Comparison of ENCODE assay signal across 8 cellular contexts in the genomic region with DNA sequence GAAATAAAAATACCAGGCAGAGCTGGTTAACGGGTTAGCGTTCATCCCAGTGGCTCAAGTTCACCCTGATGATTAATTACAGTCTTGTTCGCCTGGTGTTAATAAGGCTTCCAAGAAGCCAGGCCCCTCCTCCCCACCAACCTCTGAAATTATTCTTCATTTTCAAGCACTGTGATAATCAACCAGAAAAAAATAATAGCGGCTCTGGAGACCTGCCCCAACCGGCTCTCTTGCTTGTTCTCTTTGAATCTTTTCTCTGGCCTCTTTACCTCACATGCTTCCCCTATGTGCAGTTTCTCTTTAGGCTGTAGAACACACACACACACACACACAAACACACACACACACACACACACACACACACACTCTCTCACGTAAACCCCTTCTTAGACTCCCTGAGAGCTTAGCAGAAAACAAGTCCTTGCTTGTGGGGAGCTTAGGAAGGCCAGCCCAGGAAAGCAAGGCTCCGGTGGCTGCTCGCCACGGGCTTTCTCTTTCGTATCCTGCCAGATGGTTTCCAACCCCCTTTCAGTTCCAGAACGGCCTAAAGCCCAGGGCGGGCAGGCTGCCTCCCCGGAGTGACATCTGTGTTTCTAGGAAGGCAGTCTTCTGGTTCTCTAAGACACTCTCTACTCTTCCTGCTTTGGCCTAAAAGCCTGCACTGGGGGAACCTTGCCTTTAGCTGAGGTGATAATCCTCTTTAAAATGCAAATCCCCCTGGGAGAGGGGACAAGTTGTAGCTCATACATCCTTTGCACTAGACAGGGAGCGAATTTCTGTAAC.
DNase-seq lines count a peak whose midpoint lies in the region; ATAC-seq and TF ChIP-seq lines count a peak whose summit lies in the region.

No MANE protein-coding gene starts in this region.

- 0 out of 2 replicates have a peak, but pooled peaks cover 2% of the 10 kb centered on the region for H4K20me1 ChIP-seq in MM.1S (ENCODE audit: insufficient read depth, low read length)

- intact Hi-C loops in upper lobe of right lung (cut with DNase I), result no loop called here

- H2AFZ ChIP-seq in MM.1S (ENCODE audit: low read length), result no peak overlapping the region

- H3K4me3 ChIP-seq in MM.1S (ENCODE audit: low read length) (0 out of 2 replicates have a peak overlapping the region, but pooled peaks have one; percentile 10), fibroblast of the aortic adventitia (ENCODE audit: low read depth, low read length) (no peak overlapping the region), upper lobe of right lung (no peak overlapping the region)

- no peaks in the 10 kb centered on the region for H3K9me3 ChIP-seq in MM.1S (replicated peaks; ENCODE audit: insufficient read depth, low read length)
- H3K9me3 ChIP-seq in upper lobe of right lung, result no peaks in the 10 kb centered on the region

- H3K27me3 ChIP-seq in MM.1S (replicated peaks; ENCODE audit: insufficient read depth, low read length), result peaks cover 35% of the 10 kb centered on the region
- H3K27me3 ChIP-seq in upper lobe of right lung, result no peaks in the 10 kb centered on the region

- peak overlapping the region; percentile 57 for H3K4me2 ChIP-seq in MM.1S (ENCODE audit: low read depth, low read length)

- peaks cover 8% of the 10 kb centered on the region for H3K4me1 Mint-ChIP-seq in activated T-cell treated with anti-CD3 and anti-CD28 coated beads, Interleukin-2, amount 50 U/mL, for 4 hours (ENCODE audit: low read depth)

- no peaks in the 10 kb centered on the region for H3K36me3 Mint-ChIP-seq in activated T-cell treated with anti-CD3 and anti-CD28 coated beads, Interleukin-2, amount 50 U/mL, for 4 hours (ENCODE audit: insufficient read depth)

- no peaks in the 10 kb centered on the region for H3K79me2 ChIP-seq in MM.1S (ENCODE audit: low read length)

- H3K4me3 Mint-ChIP-seq in activated T-cell treated with anti-CD3 and anti-CD28 coated beads, Interleukin-2, amount 50 U/mL, for 4 hours, result no peak overlapping the region

- peaks cover 17% of the 10 kb centered on the region for H3F3A ChIP-seq in MM.1S (ENCODE audit: insufficient read depth, low read length)

- no peaks in the 10 kb centered on the region for H3K36me3 ChIP-seq in MM.1S (replicated peaks; ENCODE audit: insufficient read depth, low read length)
- H3K36me3 ChIP-seq in upper lobe of right lung, result no peaks in the 10 kb centered on the region

- no peaks in the 10 kb centered on the region for H3K9me2 ChIP-seq in MM.1S (replicated peaks; ENCODE audit: insufficient read depth, low read length)

- TF ChIP-seq CTCF in MM.1S (IDR thresholded peaks at IDR 0.05; ENCODE audit: low read length) (no peak), fibroblast of the aortic adventitia (IDR thresholded peaks at IDR 0.05; ENCODE audit: insufficient read depth, low read length) (no peak), upper lobe of right lung (IDR thresholded peaks at IDR 0.05) (no peak)

- DNase-seq in EH (ENCODE audit: low read depth) (peak; percentile 40), MM.1S (peak; percentile 91), fibroblast of the aortic adventitia (ENCODE audit: low read depth) (peak; percentile 80), nucleus accumbens (lab: John Stamatoyannopoulos, UW) (peak in 48 of 56 donors; percentile 10 to 81 (median 48)), upper lobe of right lung (peak; percentile 68), glomerular visceral epithelial cell (ENCODE audit: extremely low spot score) (no peak)
- DNase-seq in activated T-cell treated with anti-CD3 and anti-CD28 coated beads, Interleukin-2, amount 50 U/mL, for 4 hours, result peak; percentile 20

- H3K27ac ChIP-seq in MM.1S (ENCODE audit: low read length) (peak overlapping the region; percentile 36; the same call in 1 of the 2 replicates), upper lobe of right lung (peak overlapping the region; percentile 81)

- no peaks in the 10 kb centered on the region for H3K27me3 Mint-ChIP-seq in activated T-cell treated with anti-CD3 and anti-CD28 coated beads, Interleukin-2, amount 50 U/mL, for 4 hours (ENCODE audit: low read depth)

- H3K4me1 ChIP-seq in MM.1S (ENCODE audit: low read length), result peaks cover 30% of the 10 kb centered on the region
- peaks cover 35% of the 10 kb centered on the region for H3K4me1 ChIP-seq in upper lobe of right lung

- no peaks in the 10 kb centered on the region for H3K9me3 Mint-ChIP-seq in activated T-cell treated with anti-CD3 and anti-CD28 coated beads, Interleukin-2, amount 50 U/mL, for 4 hours

- H3K9ac ChIP-seq in MM.1S (ENCODE audit: low read length), result no peak overlapping the region

- ATAC-seq in GM21717 (IDR thresholded peaks at IDR 0.05; ENCODE audit: unreplicated experiment), result peak; percentile 91
- ATAC-seq in activated T-cell treated with anti-CD3 and anti-CD28 coated beads, Interleukin-2, amount 50 U/mL, for 4 hours, result peak; percentile 83 to 84
- peak; percentile 41 for ATAC-seq in upper lobe of right lung

Comparison
In these comparisons a context has a peak if more than half of its experiments do, and no peak if none do; other contexts are left out.
1. ATAC-seq: peak in every context shown above with its lines; median percentile 91 in GM21717; 84 in activated T-cell treated with anti-CD3 and anti-CD28 coated beads, Interleukin-2, amount 50 U/mL, for 4 hours; 41 in upper lobe of right lung.